ENCODE assay signal across 29 cellular contexts in genomic region chr3:69405067-69405466, GRCh38.
"Had no signal": no experiment of that assay in that cellular context is flagged by ENCODE, and none has a peak within 500 bp of the region (broad histone marks: within the 10 kb centered on the region; RNA-seq: fewer than 3 reads in every experiment).

No MANE protein-coding gene starts in this region.

- ATAC-seq: stimulated activated effector memory CD8-positive, alpha-beta T cell treated with anti-CD3 and anti-CD28 coated beads, Interleukin-12 subunit alpha, Interleukin-12 subunit beta, amount 100 ng/mL, for 72 hours; stimulated activated memory B cell treated with anti-CD40 and anti-IgM and Interleukin-4, amounts not matched to agents 10 μg/mL and 1 μg/mL and 100 μg/mL, for 72 hours; stimulated activated naive B cell treated with anti-CD40 and anti-IgM and Interleukin-4, amounts not matched to agents 10 μg/mL and 1 μg/mL and 100 μg/mL, for 72 hours; stimulated activated naive CD8-positive, alpha-beta T cell treated with anti-CD3 and anti-CD28 coated beads, Interleukin-15, amount 100 ng/mL, for 72 hours; stimulated activated naive CD8-positive, alpha-beta T cell treated with anti-CD3 and anti-CD28 coated beads, Interleukin-15, Interleukin-2, amounts not matched to agents 100 U/mL and 50 U/mL, for 24 hours; upper lobe of right lung had no signal

- FAIRE-seq: urothelium cell line had no signal

- H3K4me3 Mint-ChIP-seq: stimulated activated effector memory CD8-positive, alpha-beta T cell treated with anti-CD3 and anti-CD28 coated beads, Interleukin-12 subunit alpha, Interleukin-12 subunit beta, amount 100 ng/mL, for 72 hours; stimulated activated memory B cell treated with anti-CD40 and anti-IgM and Interleukin-4, amounts not matched to agents 10 μg/mL and 1 μg/mL and 100 μg/mL, for 72 hours; stimulated activated naive B cell treated with anti-CD40 and anti-IgM and Interleukin-4, amounts not matched to agents 10 μg/mL and 1 μg/mL and 100 μg/mL, for 72 hours; stimulated activated naive CD8-positive, alpha-beta T cell treated with anti-CD3 and anti-CD28 coated beads, Interleukin-15, amount 100 ng/mL, for 72 hours; stimulated activated naive CD8-positive, alpha-beta T cell treated with anti-CD3 and anti-CD28 coated beads, Interleukin-15, Interleukin-2, amounts not matched to agents 100 ng/mL and 50 ng/mL, for 24 hours; type B pancreatic cell had no signal

- H3K36me3 ChIP-seq: stomach, suprapubic skin, thoracic aorta, thyroid gland, tibial artery, transverse colon, upper lobe of left lung, upper lobe of right lung, uterus, vagina had no signal

- DNase-seq: stimulated activated CD4-positive, alpha-beta T cell treated with anti-CD3 and anti-CD28 coated beads, Interleukin-2, amount 100 ng/mL, for 48 hours; stimulated activated CD4-positive, alpha-beta T cell treated with anti-CD3 and anti-CD28 coated beads, Interleukin-4, amount 100 ng/mL, for 1 hour; stimulated activated CD4-positive, alpha-beta T cell treated with anti-CD3 and anti-CD28 coated beads, Interleukin-4, amount 100 ng/mL, for 24 hours; stimulated activated CD4-positive, alpha-beta T cell treated with anti-CD3 and anti-CD28 coated beads, Interleukin-4, amount 100 ng/mL, for 4 hours; stimulated activated CD8-positive, alpha-beta memory T cell treated with anti-CD3 and anti-CD28 coated beads, Interleukin-4, amount 100 ng/mL, for 48 hours; stimulated activated naive B cell treated with anti-CD40 and anti-IgM and Interleukin-4, amounts not matched to agents 10 μg/mL and 1 μg/mL and 100 μg/mL, for 72 hours; stimulated activated naive CD4-positive, alpha-beta T cell; stimulated activated naive CD4-positive, alpha-beta T cell treated with Interleukin-2 at 50 U/mL for 16 hours; stimulated activated naive CD8-positive, alpha-beta T cell treated with anti-CD3 and anti-CD28 coated beads, Interleukin-15, amount 100 ng/mL, for 72 hours; stimulated activated naive CD8-positive, alpha-beta T cell treated with anti-CD3 and anti-CD28 coated beads, Interleukin-15, Interleukin-2, amounts not matched to agents 100 U/mL and 50 U/mL, for 24 hours; stomach; substantia nigra; testis; thyroid gland; tibial artery; transverse colon; trophoblast cell; upper lobe of left lung; upper lobe of right lung; uterus had no signal

- H3K4me3 ChIP-seq: stomach, suprapubic skin, testis, thoracic aorta, thyroid gland, tibial artery, tibial nerve, transverse colon, upper lobe of left lung, upper lobe of right lung, uterus, vagina had no signal

- H3K27ac Mint-ChIP-seq: stimulated activated effector memory CD8-positive, alpha-beta T cell treated with anti-CD3 and anti-CD28 coated beads, Interleukin-12 subunit alpha, Interleukin-12 subunit beta, amount 100 ng/mL, for 72 hours; stimulated activated memory B cell treated with anti-CD40 and anti-IgM and Interleukin-4, amounts not matched to agents 10 μg/mL and 1 μg/mL and 100 μg/mL, for 72 hours; stimulated activated naive B cell treated with anti-CD40 and anti-IgM and Interleukin-4, amounts not matched to agents 10 μg/mL and 1 μg/mL and 100 μg/mL, for 72 hours; stimulated activated naive CD8-positive, alpha-beta T cell treated with anti-CD3 and anti-CD28 coated beads, Interleukin-15, Interleukin-2, amounts not matched to agents 100 ng/mL and 50 ng/mL, for 24 hours; type B pancreatic cell had no signal

- H3K9me3 ChIP-seq: testis, thyroid gland, upper lobe of right lung, uterus had no signal

- H3K9me3 Mint-ChIP-seq: stimulated activated effector memory CD8-positive, alpha-beta T cell treated with anti-CD3 and anti-CD28 coated beads, Interleukin-12 subunit alpha, Interleukin-12 subunit beta, amount 100 ng/mL, for 72 hours; type B pancreatic cell had no signal

- H3K4me1 ChIP-seq: testis, tibial artery, uterus had no signal

- H3K27me3 ChIP-seq: suprapubic skin, testis, thyroid gland, tibial artery, tibial nerve, transverse colon, upper lobe of left lung, upper lobe of right lung, uterus, vagina had no signal

- H3K27me3 Mint-ChIP-seq: stimulated activated memory B cell treated with anti-CD40 and anti-IgM and Interleukin-4, amounts not matched to agents 10 μg/mL and 1 μg/mL and 100 μg/mL, for 72 hours; stimulated activated naive B cell treated with anti-CD40 and anti-IgM and Interleukin-4, amounts not matched to agents 10 μg/mL and 1 μg/mL and 100 μg/mL, for 72 hours; type B pancreatic cell had no signal

- H3K36me3 Mint-ChIP-seq: stimulated activated effector memory CD8-positive, alpha-beta T cell treated with anti-CD3 and anti-CD28 coated beads, Interleukin-12 subunit alpha, Interleukin-12 subunit beta, amount 100 ng/mL, for 72 hours; stimulated activated memory B cell treated with anti-CD40 and anti-IgM and Interleukin-4, amounts not matched to agents 10 μg/mL and 1 μg/mL and 100 μg/mL, for 72 hours; stimulated activated naive B cell treated with anti-CD40 and anti-IgM and Interleukin-4, amounts not matched to agents 10 μg/mL and 1 μg/mL and 100 μg/mL, for 72 hours; type B pancreatic cell had no signal

- H3K27ac ChIP-seq: stomach, suprapubic skin, testis, thoracic aorta, thyroid gland, tibial artery, tibial nerve, transverse colon, upper lobe of left lung, upper lobe of right lung, uterus, vagina had no signal
